28 cellular contexts compared by ENCODE assay signal in genomic region chrX:152028611-152029010, GRCh38. TPM values are rescaled to one million over a fixed set of nuclear protein-coding genes. Genes with fewer than 3 reads are reported as not detected.
DNase-seq lines count a peak whose midpoint lies in the region; ATAC-seq, FAIRE-seq and TF ChIP-seq lines count a peak whose summit lies in the region.
"Had no signal": no experiment of that assay in that cellular context is flagged by ENCODE, and none has a peak within 500 bp of the region (broad histone marks: within the 10 kb centered on the region; RNA-seq: fewer than 3 reads in every experiment).

No MANE protein-coding gene starts in this region.

- in situ Hi-C loops in HepG2 (cut with HindIII; ENCODE audit: extremely low pct_ligation_motif_present, low pct_unique_long_range_greater_than_20kb): no loop called here

- intact Hi-C loops in HepG2 (cut with micrococcal nuclease; ENCODE audit: unreplicated experiment) (no loop called here), right lobe of liver (cut with DNase I) (no loop called here)

- H3K4me1 Mint-ChIP-seq in naive thymus-derived CD8-positive, alpha-beta T cell: no peaks in the 10 kb centered on the region
- H3K4me1 Mint-ChIP-seq: CD14-positive monocyte; CD4-positive, alpha-beta memory T cell; CD4-positive, CD25-positive, alpha-beta regulatory T cell; CD8-positive, alpha-beta memory T cell had no signal

- H3K4me3 Mint-ChIP-seq in naive thymus-derived CD8-positive, alpha-beta T cell: no peak overlapping the region
- H3K4me3 Mint-ChIP-seq: CD14-positive monocyte; CD4-positive, alpha-beta memory T cell; CD4-positive, CD25-positive, alpha-beta regulatory T cell; CD8-positive, alpha-beta memory T cell had no signal

- no peak overlapping the region for H4K8ac ChIP-seq in trophoblast cell (ENCODE audit: low read depth, low read length)

- no peak overlapping the region for H3K27ac Mint-ChIP-seq in naive thymus-derived CD8-positive, alpha-beta T cell
- H3K27ac Mint-ChIP-seq: CD14-positive monocyte; CD4-positive, alpha-beta memory T cell; CD4-positive, CD25-positive, alpha-beta regulatory T cell had no signal

- H3K27me3 Mint-ChIP-seq in naive thymus-derived CD8-positive, alpha-beta T cell: no peaks in the 10 kb centered on the region
- H3K27me3 Mint-ChIP-seq: CD4-positive, alpha-beta memory T cell; CD4-positive, CD25-positive, alpha-beta regulatory T cell had no signal

- H2AFZ ChIP-seq in HepG2 (ENCODE audit: low read length): no peak overlapping the region
- H2AFZ ChIP-seq in trophoblast cell (ENCODE audit: insufficient read depth, low read length, poor library complexity): no peak overlapping the region

- no peak overlapping the region for H3K14ac ChIP-seq in trophoblast cell (ENCODE audit: low read length)

- H3K27ac ChIP-seq in HepG2 (ENCODE audit: extremely low read length, insufficient read depth, low read length) (no peak overlapping the region), right lobe of liver (no peak overlapping the region), trophoblast cell (ENCODE audit: low read depth, low read length) (no peak overlapping the region)
- H3K27ac ChIP-seq: BLaER1 had no signal

- H3K36me3 Mint-ChIP-seq in naive thymus-derived CD8-positive, alpha-beta T cell: no peaks in the 10 kb centered on the region
- H3K36me3 Mint-ChIP-seq: CD14-positive monocyte; CD4-positive, alpha-beta memory T cell; CD4-positive, CD25-positive, alpha-beta regulatory T cell; CD8-positive, alpha-beta memory T cell had no signal

- H3K4ac ChIP-seq in trophoblast cell (ENCODE audit: low read depth, low read length): no peak overlapping the region

- H2BK5ac ChIP-seq in trophoblast cell (ENCODE audit: low read depth, low read length, poor library complexity): no peak overlapping the region

- no peaks in the 10 kb centered on the region for H3K4me1 ChIP-seq in HepG2 (ENCODE audit: insufficient read depth, low read length)
- no peaks in the 10 kb centered on the region for H3K4me1 ChIP-seq in right lobe of liver
- no peaks in the 10 kb centered on the region for H3K4me1 ChIP-seq in trophoblast cell (ENCODE audit: control insufficient read depth in 1 of 2, insufficient read depth in 2 of 2, low read length in 2 of 2)
- H3K4me1 ChIP-seq: BE2C, BLaER1 had no signal

- ATAC-seq in HepG2 (no peak), right lobe of liver (no peak)
- no peak for ATAC-seq in naive thymus-derived CD8-positive, alpha-beta T cell
- ATAC-seq: GM12878 had no signal

- no peak for TF ChIP-seq CTCF in HepG2 (CRISPR knock-in tag; IDR thresholded peaks at IDR 0.05)
- TF ChIP-seq CTCF in right lobe of liver (IDR thresholded peaks at IDR 0.05): no peak
- TF ChIP-seq CTCF in choroid plexus epithelial cell (conservative IDR thresholded peaks at IDR 0.05; ENCODE audit: low read depth, low read length): no peak

- H3K4me3 ChIP-seq in HepG2 (replicated peaks in 1 of 3; ENCODE audit: insufficient read depth in 1 of 3, low read depth in 2 of 3, low read length in 3 of 3): no peak overlapping the region
- no peak overlapping the region for H3K4me3 ChIP-seq in right lobe of liver
- H3K4me3 ChIP-seq in choroid plexus epithelial cell (ENCODE audit: low read depth, low read length): no peak overlapping the region
- no peak overlapping the region for H3K4me3 ChIP-seq in trophoblast cell (ENCODE audit: low read depth, low read length)
- H3K4me3 ChIP-seq: BLaER1, GM12878 had no signal

- H2AK5ac ChIP-seq in trophoblast cell (ENCODE audit: low read length): no peak overlapping the region

- POLR2A ChIA-PET in HepG2 (lab: Yijun Ruan, JAX): interaction anchor here (0.6 kb wide), 1 partner anchor 10 kb away, joined by 3 read pairs; no protein-coding TSS in a partner anchor
- POLR2A ChIA-PET in naive thymus-derived CD8-positive, alpha-beta T cell (lab: Charles Lee): no interaction called here

- DNase-seq in HepG2 (ENCODE audit: low spot score) (peak; percentile 25), right lobe of liver (no peak), amniotic epithelial cell (ENCODE audit: low read depth) (peak; percentile 8), choroid plexus epithelial cell (ENCODE audit: low read depth) (peak; percentile 19), trophoblast cell (peak; percentile 66 to 80), amygdala (lab: John Stamatoyannopoulos, UW) (no peak), EL (no peak)
- DNase-seq in naive thymus-derived CD8-positive, alpha-beta T cell: no peak
- DNase-seq: 8988T; ACHN; BE2C; C1 segment of cervical spinal cord; Calu3; CD4-positive, alpha-beta memory T cell; CD4-positive, CD25-positive, alpha-beta regulatory T cell; CD8-positive, alpha-beta memory T cell; COR-L47; DMS79 treated with DMSO at 0.1 percent for 48 hours; GDM1 had no signal

- no peak overlapping the region for H2BK120ac ChIP-seq in trophoblast cell (ENCODE audit: insufficient read depth, low read length, poor library complexity)

- no peak overlapping the region for H3K4me2 ChIP-seq in HepG2 (ENCODE audit: low read depth, low read length)
- no peak overlapping the region for H3K4me2 ChIP-seq in trophoblast cell (ENCODE audit: low read length)
- H3K4me2 ChIP-seq: BLaER1 had no signal

- H3K36me3 ChIP-seq in HepG2 (replicated peaks in 1 of 2; ENCODE audit: control insufficient read depth in 1 of 2, insufficient read depth in 2 of 2, low read length in 2 of 2) (no peaks in the 10 kb centered on the region), right lobe of liver (no peaks in the 10 kb centered on the region), trophoblast cell (ENCODE audit: control insufficient read depth in 1 of 2, insufficient read depth in 2 of 2, low read length in 2 of 2) (no peaks in the 10 kb centered on the region)
- H3K36me3 ChIP-seq: BE2C, BLaER1 had no signal

- H2BK12ac ChIP-seq in trophoblast cell (ENCODE audit: low read length): no peak overlapping the region

- H4K12ac ChIP-seq in trophoblast cell (ENCODE audit: low read depth, low read length): no peak overlapping the region

- no peak for TF ChIP-seq RAD21 in HepG2 (CRISPR knock-in tag; IDR thresholded peaks at IDR 0.05)

- peaks cover 0 to 11% (median 0%) of the 10 kb centered on the region in 9 donors for H3K9me3 Mint-ChIP-seq in naive thymus-derived CD8-positive, alpha-beta T cell
- H3K9me3 Mint-ChIP-seq: CD4-positive, alpha-beta memory T cell; CD4-positive, CD25-positive, alpha-beta regulatory T cell had no signal

- no peak overlapping the region for H3K18ac ChIP-seq in trophoblast cell (ENCODE audit: low read length)

- TF ChIP-seq EP300 in HepG2 (IDR thresholded peaks at IDR 0.05; ENCODE audit: low read depth in 2 of 2, low read length in 2 of 2) (no peak), HepG2 (CRISPR knock-in tag; IDR thresholded peaks at IDR 0.05; ENCODE audit: borderline replicate concordance) (no peak)

- FAIRE-seq in HepG2 (lab: Jason Lieb, UNC): peak; percentile 49
- FAIRE-seq: A204.1, D721Med, GM12878, GM12892, GM18507 had no signal

- no peaks in the 10 kb centered on the region for H3K79me1 ChIP-seq in trophoblast cell (ENCODE audit: low read length)

- H3K79me2 ChIP-seq in HepG2 (ENCODE audit: insufficient read depth, low read length): no peaks in the 10 kb centered on the region
- H3K79me2 ChIP-seq in trophoblast cell (ENCODE audit: control insufficient read depth, insufficient read depth, low read length, poor library complexity): no peaks in the 10 kb centered on the region

- BruUV-seq in HepG2 (replicated peaks; lab: Mats Ljungman, UMichigan): no TSS peak

- CTCF ChIA-PET in HepG2 (lab: Yijun Ruan, JAX; ENCODE audit: low intra/inter-chr PET ratio, low total read pairs): no interaction called here

- no peaks in the 10 kb centered on the region for H4K20me1 ChIP-seq in HepG2 (ENCODE audit: insufficient read depth, low read length)
- H4K20me1 ChIP-seq: BLaER1 had no signal

- H3K9me3 ChIP-seq in HepG2 (ENCODE audit: low read length): no peaks in the 10 kb centered on the region
- no peaks in the 10 kb centered on the region for H3K9me3 ChIP-seq in right lobe of liver
- H3K9me3 ChIP-seq in trophoblast cell (ENCODE audit: insufficient read depth, low read depth, low read length): no peaks in the 10 kb centered on the region
- H3K9me3 ChIP-seq: BE2C, BLaER1 had no signal

- H4K91ac ChIP-seq in trophoblast cell (ENCODE audit: low read depth, low read length): no peak overlapping the region

- WGBS in HepG2 (ENCODE audit: low lambda C conversion rate): 11% methylated on average over 1 of the region's 3 CpGs
- 67% methylated on average over 3 of the region's 3 CpGs for WGBS in right lobe of liver (ENCODE audit: insufficient coverage, low coverage, low lambda C conversion rate, missing lambda C conversion rate)
- no CpG with 5 or more reads among the region's 3 CpGs for WGBS in trophoblast cell (ENCODE audit: extremely low coverage, insufficient coverage, insufficient read length)

- no peaks in the 10 kb centered on the region for H3K27me3 ChIP-seq in HepG2 (ENCODE audit: control insufficient read depth in 1 of 2, insufficient read depth in 2 of 2, low read length in 2 of 2)
- H3K27me3 ChIP-seq in right lobe of liver: no peaks in the 10 kb centered on the region
- no peaks in the 10 kb centered on the region for H3K27me3 ChIP-seq in trophoblast cell (ENCODE audit: insufficient read depth, low read length)
- H3K27me3 ChIP-seq: BE2C had no signal

- TF ChIP-seq POLR2A in HepG2 (IDR thresholded peaks at IDR 0.05; ENCODE audit: insufficient read depth in 1 of 2, low read depth in 2 of 2, low read length in 2 of 2) (no peak), right lobe of liver (IDR thresholded peaks at IDR 0.05) (no peak)

- H3K23ac ChIP-seq in trophoblast cell (ENCODE audit: low read length): no peak overlapping the region

- H3K9ac ChIP-seq in HepG2 (ENCODE audit: insufficient read depth, low read depth, low read length) (no peak overlapping the region), trophoblast cell (ENCODE audit: low read length) (no peak overlapping the region)
- H3K9ac ChIP-seq: BLaER1 had no signal

RNA-seq across cellular contexts. Expression of gene GABRE, which starts 54.1 kb away (rescaled TPM):
- 2.6 and 12.2 TPM in 2 replicates for total RNA-seq in HepG2 (2016; rRNA removed; fragmentation: Illumina TruSeq; extraction: Trizol)
- total RNA-seq in HepG2 (2016; cell fraction: cytosol; rRNA removed; fragmentation: Illumina TruSeq; extraction: Trizol; ENCODE audit: low read depth): 1.6 and 2.6 TPM in 2 replicates
- 2.2 and 12.5 TPM in 2 replicates for total RNA-seq in HepG2 (2016; cell fraction: insoluble cytoplasmic fraction; rRNA removed; fragmentation: Illumina TruSeq; extraction: Trizol)
- 2.0 and 2.2 TPM in 2 replicates for total RNA-seq in HepG2 (2016; cell fraction: membrane; rRNA removed; fragmentation: Illumina TruSeq; extraction: Trizol)
- total RNA-seq in HepG2 (2016; cell fraction: nucleus; rRNA removed; fragmentation: Illumina TruSeq; extraction: Trizol): 31.1 and 42.3 TPM in 2 replicates
- polyA plus RNA-seq in HepG2 (2011; rRNA removed): 63.7 and 66.2 TPM in 2 replicates
- polyA plus RNA-seq in HepG2 (2011; cell fraction: cytosol; rRNA removed): 7.9 and 9.9 TPM in 2 replicates
- polyA plus RNA-seq in HepG2 (2011; cell fraction: nucleus; rRNA removed): 509 and 579 TPM in 2 replicates
- polyA plus RNA-seq in HepG2 (2012): 45.9 and 59.3 TPM in 2 replicates
- 0.54 and 0.57 TPM in 2 replicates for polyA plus RNA-seq in HepG2 (2016; cell fraction: cytosol; fragmentation: Illumina TruSeq; extraction: Trizol; ENCODE audit: low read depth)
- polyA plus RNA-seq in HepG2 (2016; cell fraction: insoluble cytoplasmic fraction; fragmentation: Illumina TruSeq; extraction: Trizol; ENCODE audit: low read depth): 1.7 and 2.5 TPM in 2 replicates
- 1.5 and 2.0 TPM in 2 replicates for polyA plus RNA-seq in HepG2 (2016; cell fraction: membrane; fragmentation: Illumina TruSeq; extraction: Trizol; ENCODE audit: low read depth)
- 48.8 and 52.1 TPM in 2 replicates for polyA plus RNA-seq in HepG2 (2016; cell fraction: nucleus; fragmentation: Illumina TruSeq; extraction: Trizol; ENCODE audit: insufficient read depth, low read depth)
- polyA minus RNA-seq in HepG2 (2011; rRNA and poly(A)+ RNA removed; ENCODE audit: low replicate concordance): 115 and 431 TPM in 2 replicates
- polyA minus RNA-seq in HepG2 (2011; cell fraction: cytosol; rRNA and poly(A)+ RNA removed): 5.2 and 6.2 TPM in 2 replicates
- 361 and 396 TPM in 2 replicates for polyA minus RNA-seq in HepG2 (2011; cell fraction: nucleus; rRNA and poly(A)+ RNA removed)
- total RNA-seq in right lobe of liver: 1 to 10 TPM; 1.2 to 8.4 (median 5.5) TPM
- polyA plus RNA-seq in trophoblast cell (2013): 6.2 and 7.2 TPM in 2 replicates
- not detected for total RNA-seq in naive thymus-derived CD8-positive, alpha-beta T cell
- polyA plus RNA-seq in naive thymus-derived CD8-positive, alpha-beta T cell: not detected
- total RNA-seq: A673; CD4-positive, alpha-beta memory T cell; CD4-positive, CD25-positive, alpha-beta regulatory T cell; CD8-positive, alpha-beta memory T cell; G401 had no signal
- polyA plus RNA-seq: CD14-positive monocyte; CD4-positive, alpha-beta memory T cell; CD4-positive, CD25-positive, alpha-beta regulatory T cell; CD8-positive, alpha-beta memory T cell had no signal

Comparison
In these comparisons a context has a peak if more than half of its experiments do, and no peak if none do; other contexts are left out.
1. DNase-seq: peak in HepG2 (single experiment), amniotic epithelial cell (single experiment), choroid plexus epithelial cell (single experiment) and trophoblast cell (2 of 2); none in right lobe of liver (0 of 3), amygdala (0 of 56), naive thymus-derived CD8-positive, alpha-beta T cell (0 of 10) and EL (single experiment).